Comparison of ENCODE assay signal across 1 cellular context in the genomic region with DNA sequence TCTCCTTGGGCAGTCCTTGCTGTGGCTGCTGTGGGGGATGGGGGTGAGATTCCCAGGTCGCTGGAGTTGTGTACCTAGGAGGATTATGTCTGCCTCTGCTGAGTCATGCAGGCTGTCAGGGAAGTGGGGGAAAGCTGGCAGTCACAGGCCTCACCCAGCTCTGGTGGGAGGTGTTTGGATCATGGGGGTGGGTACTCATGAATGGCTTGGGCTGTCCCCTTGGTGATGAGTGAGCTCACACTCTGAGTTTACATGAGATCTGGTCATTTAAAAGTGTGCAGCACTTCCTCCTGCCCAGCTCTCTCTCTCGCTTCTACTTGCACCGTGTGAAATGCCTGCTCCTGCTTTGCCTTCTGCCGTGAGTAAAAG.
TF ChIP-seq lines count a peak whose summit lies in the region.

No MANE protein-coding gene starts in this region.

TF ChIP-seq in HEK293, 187 proteins besides CTCF, POLR2A, EP300 and RAD21 (continued from another document and continues in another):
- TF ChIP-seq ZFHX2 (tag by site-specific recombination; conservative IDR thresholded peaks at IDR 0.05) (peak; percentile 40), ZNF19 (tag by site-specific recombination; IDR thresholded peaks at IDR 0.05; ENCODE audit: low read depth) (no peak), ZNF510 (tag by site-specific recombination; IDR thresholded peaks at IDR 0.05; ENCODE audit: insufficient replicate concordance) (no peak), ZNF585B (tag by site-specific recombination; IDR thresholded peaks at IDR 0.05) (no peak), KLF16 (tag by site-specific recombination; IDR thresholded peaks at IDR 0.05) (no peak), ZNF514 (tag by site-specific recombination; IDR thresholded peaks at IDR 0.05) (no peak), ZNF324 (tag by site-specific recombination; IDR thresholded peaks at IDR 0.05) (no peak), ZNF211 (tag by site-specific recombination; IDR thresholded peaks at IDR 0.05; ENCODE audit: low read depth) (no peak), ZBTB6 (tag by site-specific recombination; IDR thresholded peaks at IDR 0.05) (no peak), ZSCAN5A (tag by site-specific recombination; IDR thresholded peaks at IDR 0.05) (no peak), ZNF266 (tag by site-specific recombination; IDR thresholded peaks at IDR 0.05; ENCODE audit: low read depth) (no peak), GLIS2 (tag by site-specific recombination; IDR thresholded peaks at IDR 0.05) (peak; percentile 46; the same call in 1 of the 2 replicates), ZNF175 (tag by site-specific recombination; IDR thresholded peaks at IDR 0.05) (no peak), ZSCAN30 (tag by site-specific recombination; IDR thresholded peaks at IDR 0.05) (no peak), ZBTB8A (tag by site-specific recombination; IDR thresholded peaks at IDR 0.05) (peak; percentile 24; the same call in 1 of the 2 replicates), GLIS1 (tag by site-specific recombination; IDR thresholded peaks at IDR 0.05) (peak; percentile 47; the same call in 1 of the 2 replicates), ZNF132 (tag by site-specific recombination; IDR thresholded peaks at IDR 0.05; ENCODE audit: borderline replicate concordance) (no peak), ZNF837 (tag by site-specific recombination; IDR thresholded peaks at IDR 0.05) (no peak), KLF1 (tag by site-specific recombination; IDR thresholded peaks at IDR 0.05) (peak; percentile 49), ZSCAN23 (tag by site-specific recombination; IDR thresholded peaks at IDR 0.05) (no peak), ZNF600 (tag by site-specific recombination; IDR thresholded peaks at IDR 0.05) (no peak), ZNF521 (tag by site-specific recombination; IDR thresholded peaks at IDR 0.05) (no peak), ZNF350 (tag by site-specific recombination; IDR thresholded peaks at IDR 0.05) (no peak), ZNF140 (tag by site-specific recombination; IDR thresholded peaks at IDR 0.05) (no peak), ZNF37A (tag by site-specific recombination; IDR thresholded peaks at IDR 0.05) (no peak), GFI1B (tag by site-specific recombination; IDR thresholded peaks at IDR 0.05) (no peak), ZNF366 (tag by site-specific recombination; conservative IDR thresholded peaks at IDR 0.05) (no peak), ZNF248 (tag by site-specific recombination; IDR thresholded peaks at IDR 0.05) (no peak), BCL6B (tag by site-specific recombination; IDR thresholded peaks at IDR 0.05) (no peak), SP7 (tag by site-specific recombination; IDR thresholded peaks at IDR 0.05) (0 out of 2 replicates have a peak, but pooled peaks have one; percentile 22), ZNF223 (tag by site-specific recombination; IDR thresholded peaks at IDR 0.05) (no peak), ZNF404 (tag by site-specific recombination; IDR thresholded peaks at IDR 0.05) (no peak), ATF2 (tag by site-specific recombination; IDR thresholded peaks at IDR 0.05; ENCODE audit: low read depth) (no peak)
- TF ChIP-seq, protein P1, sequence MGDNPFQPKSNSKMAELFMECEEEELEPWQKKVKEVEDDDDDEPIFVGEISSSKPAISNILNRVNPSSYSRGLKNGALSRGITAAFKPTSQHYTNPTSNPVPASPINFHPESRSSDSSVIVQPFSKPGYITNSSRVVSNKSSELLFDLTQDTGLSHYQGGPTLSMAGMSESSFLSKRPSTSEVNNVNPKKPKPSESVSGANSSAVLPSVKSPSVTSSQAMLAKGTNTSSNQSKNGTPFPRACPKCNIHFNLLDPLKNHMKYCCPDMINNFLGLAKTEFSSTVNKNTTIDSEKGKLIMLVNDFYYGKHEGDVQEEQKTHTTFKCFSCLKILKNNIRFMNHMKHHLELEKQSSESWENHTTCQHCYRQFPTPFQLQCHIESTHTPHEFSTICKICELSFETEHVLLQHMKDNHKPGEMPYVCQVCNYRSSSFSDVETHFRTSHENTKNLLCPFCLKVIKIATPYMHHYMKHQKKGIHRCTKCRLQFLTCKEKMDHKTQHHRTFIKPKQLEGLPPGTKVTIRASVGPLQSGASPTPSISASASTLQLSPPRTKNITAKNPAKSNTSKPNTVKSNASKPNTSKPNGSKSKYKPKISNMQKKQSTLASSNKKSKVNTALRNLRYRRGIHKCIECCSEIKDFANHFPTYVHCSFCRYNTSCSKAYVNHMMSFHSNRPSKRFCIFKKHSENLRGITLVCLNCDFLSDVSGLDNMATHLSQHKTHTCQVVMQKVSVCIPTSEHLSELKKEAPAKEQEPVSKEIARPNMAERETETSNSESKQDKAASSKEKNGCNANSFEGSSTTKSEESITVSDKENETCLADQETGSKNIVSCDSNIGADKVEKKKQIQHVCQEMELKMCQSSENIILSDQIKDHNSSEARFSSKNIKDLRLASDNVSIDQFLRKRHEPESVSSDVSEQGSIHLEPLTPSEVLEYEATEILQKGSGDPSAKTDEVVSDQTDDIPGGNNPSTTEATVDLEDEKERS (tag by site-specific recombination; IDR thresholded peaks at IDR 0.05) = no peak
- TF ChIP-seq, protein P2, sequence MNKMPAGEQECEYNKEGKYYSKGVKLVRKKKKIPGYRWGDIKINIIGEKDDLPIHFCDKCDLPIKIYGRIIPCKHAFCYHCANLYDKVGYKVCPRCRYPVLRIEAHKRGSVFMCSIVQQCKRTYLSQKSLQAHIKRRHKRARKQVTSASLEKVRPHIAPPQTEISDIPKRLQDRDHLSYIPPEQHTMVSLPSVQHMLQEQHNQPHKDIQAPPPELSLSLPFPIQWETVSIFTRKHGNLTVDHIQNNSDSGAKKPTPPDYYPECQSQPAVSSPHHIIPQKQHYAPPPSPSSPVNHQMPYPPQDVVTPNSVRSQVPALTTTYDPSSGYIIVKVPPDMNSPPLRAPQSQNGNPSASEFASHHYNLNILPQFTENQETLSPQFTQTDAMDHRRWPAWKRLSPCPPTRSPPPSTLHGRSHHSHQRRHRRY (tag by site-specific recombination; IDR thresholded peaks at IDR 0.05) = no peak
- TF ChIP-seq, protein P3, sequence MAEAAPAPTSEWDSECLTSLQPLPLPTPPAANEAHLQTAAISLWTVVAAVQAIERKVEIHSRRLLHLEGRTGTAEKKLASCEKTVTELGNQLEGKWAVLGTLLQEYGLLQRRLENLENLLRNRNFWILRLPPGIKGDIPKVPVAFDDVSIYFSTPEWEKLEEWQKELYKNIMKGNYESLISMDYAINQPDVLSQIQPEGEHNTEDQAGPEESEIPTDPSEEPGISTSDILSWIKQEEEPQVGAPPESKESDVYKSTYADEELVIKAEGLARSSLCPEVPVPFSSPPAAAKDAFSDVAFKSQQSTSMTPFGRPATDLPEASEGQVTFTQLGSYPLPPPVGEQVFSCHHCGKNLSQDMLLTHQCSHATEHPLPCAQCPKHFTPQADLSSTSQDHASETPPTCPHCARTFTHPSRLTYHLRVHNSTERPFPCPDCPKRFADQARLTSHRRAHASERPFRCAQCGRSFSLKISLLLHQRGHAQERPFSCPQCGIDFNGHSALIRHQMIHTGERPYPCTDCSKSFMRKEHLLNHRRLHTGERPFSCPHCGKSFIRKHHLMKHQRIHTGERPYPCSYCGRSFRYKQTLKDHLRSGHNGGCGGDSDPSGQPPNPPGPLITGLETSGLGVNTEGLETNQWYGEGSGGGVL (tag by site-specific recombination; IDR thresholded peaks at IDR 0.05) = peak; percentile 97
- TF ChIP-seq, protein P4, sequence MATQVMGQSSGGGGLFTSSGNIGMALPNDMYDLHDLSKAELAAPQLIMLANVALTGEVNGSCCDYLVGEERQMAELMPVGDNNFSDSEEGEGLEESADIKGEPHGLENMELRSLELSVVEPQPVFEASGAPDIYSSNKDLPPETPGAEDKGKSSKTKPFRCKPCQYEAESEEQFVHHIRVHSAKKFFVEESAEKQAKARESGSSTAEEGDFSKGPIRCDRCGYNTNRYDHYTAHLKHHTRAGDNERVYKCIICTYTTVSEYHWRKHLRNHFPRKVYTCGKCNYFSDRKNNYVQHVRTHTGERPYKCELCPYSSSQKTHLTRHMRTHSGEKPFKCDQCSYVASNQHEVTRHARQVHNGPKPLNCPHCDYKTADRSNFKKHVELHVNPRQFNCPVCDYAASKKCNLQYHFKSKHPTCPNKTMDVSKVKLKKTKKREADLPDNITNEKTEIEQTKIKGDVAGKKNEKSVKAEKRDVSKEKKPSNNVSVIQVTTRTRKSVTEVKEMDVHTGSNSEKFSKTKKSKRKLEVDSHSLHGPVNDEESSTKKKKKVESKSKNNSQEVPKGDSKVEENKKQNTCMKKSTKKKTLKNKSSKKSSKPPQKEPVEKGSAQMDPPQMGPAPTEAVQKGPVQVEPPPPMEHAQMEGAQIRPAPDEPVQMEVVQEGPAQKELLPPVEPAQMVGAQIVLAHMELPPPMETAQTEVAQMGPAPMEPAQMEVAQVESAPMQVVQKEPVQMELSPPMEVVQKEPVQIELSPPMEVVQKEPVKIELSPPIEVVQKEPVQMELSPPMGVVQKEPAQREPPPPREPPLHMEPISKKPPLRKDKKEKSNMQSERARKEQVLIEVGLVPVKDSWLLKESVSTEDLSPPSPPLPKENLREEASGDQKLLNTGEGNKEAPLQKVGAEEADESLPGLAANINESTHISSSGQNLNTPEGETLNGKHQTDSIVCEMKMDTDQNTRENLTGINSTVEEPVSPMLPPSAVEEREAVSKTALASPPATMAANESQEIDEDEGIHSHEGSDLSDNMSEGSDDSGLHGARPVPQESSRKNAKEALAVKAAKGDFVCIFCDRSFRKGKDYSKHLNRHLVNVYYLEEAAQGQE (tag by site-specific recombination; IDR thresholded peaks at IDR 0.05) = no peak
- TF ChIP-seq, protein P5, sequence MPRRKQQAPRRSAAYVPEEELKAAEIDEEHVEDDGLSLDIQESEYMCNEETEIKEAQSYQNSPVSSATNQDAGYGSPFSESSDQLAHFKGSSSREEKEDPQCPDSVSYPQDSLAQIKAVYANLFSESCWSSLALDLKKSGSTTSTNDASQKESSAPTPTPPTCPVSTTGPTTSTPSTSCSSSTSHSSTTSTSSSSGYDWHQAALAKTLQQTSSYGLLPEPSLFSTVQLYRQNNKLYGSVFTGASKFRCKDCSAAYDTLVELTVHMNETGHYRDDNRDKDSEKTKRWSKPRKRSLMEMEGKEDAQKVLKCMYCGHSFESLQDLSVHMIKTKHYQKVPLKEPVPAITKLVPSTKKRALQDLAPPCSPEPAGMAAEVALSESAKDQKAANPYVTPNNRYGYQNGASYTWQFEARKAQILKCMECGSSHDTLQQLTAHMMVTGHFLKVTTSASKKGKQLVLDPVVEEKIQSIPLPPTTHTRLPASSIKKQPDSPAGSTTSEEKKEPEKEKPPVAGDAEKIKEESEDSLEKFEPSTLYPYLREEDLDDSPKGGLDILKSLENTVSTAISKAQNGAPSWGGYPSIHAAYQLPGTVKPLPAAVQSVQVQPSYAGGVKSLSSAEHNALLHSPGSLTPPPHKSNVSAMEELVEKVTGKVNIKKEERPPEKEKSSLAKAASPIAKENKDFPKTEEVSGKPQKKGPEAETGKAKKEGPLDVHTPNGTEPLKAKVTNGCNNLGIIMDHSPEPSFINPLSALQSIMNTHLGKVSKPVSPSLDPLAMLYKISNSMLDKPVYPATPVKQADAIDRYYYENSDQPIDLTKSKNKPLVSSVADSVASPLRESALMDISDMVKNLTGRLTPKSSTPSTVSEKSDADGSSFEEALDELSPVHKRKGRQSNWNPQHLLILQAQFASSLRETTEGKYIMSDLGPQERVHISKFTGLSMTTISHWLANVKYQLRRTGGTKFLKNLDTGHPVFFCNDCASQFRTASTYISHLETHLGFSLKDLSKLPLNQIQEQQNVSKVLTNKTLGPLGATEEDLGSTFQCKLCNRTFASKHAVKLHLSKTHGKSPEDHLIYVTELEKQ (tag by site-specific recombination; IDR thresholded peaks at IDR 0.05; ENCODE audit: borderline replicate concordance) = no peak
- TF ChIP-seq, protein P6, sequence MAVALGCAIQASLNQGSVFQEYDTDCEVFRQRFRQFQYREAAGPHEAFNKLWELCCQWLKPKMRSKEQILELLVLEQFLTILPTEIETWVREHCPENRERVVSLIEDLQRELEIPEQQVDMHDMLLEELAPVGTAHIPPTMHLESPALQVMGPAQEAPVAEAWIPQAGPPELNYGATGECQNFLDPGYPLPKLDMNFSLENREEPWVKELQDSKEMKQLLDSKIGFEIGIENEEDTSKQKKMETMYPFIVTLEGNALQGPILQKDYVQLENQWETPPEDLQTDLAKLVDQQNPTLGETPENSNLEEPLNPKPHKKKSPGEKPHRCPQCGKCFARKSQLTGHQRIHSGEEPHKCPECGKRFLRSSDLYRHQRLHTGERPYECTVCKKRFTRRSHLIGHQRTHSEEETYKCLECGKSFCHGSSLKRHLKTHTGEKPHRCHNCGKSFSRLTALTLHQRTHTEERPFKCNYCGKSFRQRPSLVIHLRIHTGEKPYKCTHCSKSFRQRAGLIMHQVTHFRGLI (tag by site-specific recombination; IDR thresholded peaks at IDR 0.05) = no peak
